In the genomic region with DNA sequence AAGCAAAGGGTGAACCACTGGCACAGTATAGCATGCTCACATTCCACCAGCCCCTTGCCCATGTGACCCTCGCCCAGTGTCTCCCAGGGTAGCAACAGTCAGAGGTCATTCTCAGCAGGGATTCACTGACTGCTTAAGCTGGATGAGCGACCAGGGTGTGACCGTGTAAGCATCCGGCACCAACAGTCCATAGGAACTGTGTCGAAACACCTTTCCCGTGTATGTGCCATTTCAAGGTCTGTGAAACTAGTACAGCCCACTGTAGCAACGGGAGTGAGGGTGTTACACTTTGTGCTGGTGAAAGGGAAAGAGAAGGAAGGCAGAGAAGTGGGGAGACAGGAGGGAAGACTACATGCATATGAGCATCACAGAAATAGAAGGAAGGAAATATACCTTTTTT, we compare ENCODE assay signal across 3 cellular contexts.
TF ChIP-seq lines count a peak whose summit lies in the region.

No MANE protein-coding gene starts in this region.

TF ChIP-seq in A549, 52 proteins besides CTCF, POLR2A, EP300 and RAD21 (continues in another document):
- TF ChIP-seq CHD4 (IDR thresholded peaks at IDR 0.05; ENCODE audit: borderline replicate concordance) (no peak), TFCP2L1 (CRISPR knock-in tag; IDR thresholded peaks at IDR 0.05) (no peak), CHD2 (IDR thresholded peaks at IDR 0.05; ENCODE audit: low read length, partially characterized antibody) (no peak), HEYL (CRISPR knock-in tag; IDR thresholded peaks at IDR 0.05) (no peak), BCL3 (IDR thresholded peaks at IDR 0.05) (no peak), BHLHE40 (IDR thresholded peaks at IDR 0.05; ENCODE audit: low read depth, low read length) (no peak), SREBF2 (IDR thresholded peaks at IDR 0.05) (no peak), NPAS2 (CRISPR knock-in tag; IDR thresholded peaks at IDR 0.05; ENCODE audit: borderline replicate concordance) (no peak), EHMT2 (IDR thresholded peaks at IDR 0.05; ENCODE audit: low read depth) (no peak), HOXB13 (CRISPR knock-in tag; IDR thresholded peaks at IDR 0.05; ENCODE audit: low read depth) (no peak), FOSL2 (IDR thresholded peaks at IDR 0.05) (no peak), FOSL2 (CRISPR knock-in tag; IDR thresholded peaks at IDR 0.05) (no peak), NFE2L2 (conservative IDR thresholded peaks at IDR 0.05; ENCODE audit: low read length) (no peak), POLR2AphosphoS2 (conservative IDR thresholded peaks at IDR 0.05; ENCODE audit: low read length) (no peak)
- TF ChIP-seq, protein P1, sequence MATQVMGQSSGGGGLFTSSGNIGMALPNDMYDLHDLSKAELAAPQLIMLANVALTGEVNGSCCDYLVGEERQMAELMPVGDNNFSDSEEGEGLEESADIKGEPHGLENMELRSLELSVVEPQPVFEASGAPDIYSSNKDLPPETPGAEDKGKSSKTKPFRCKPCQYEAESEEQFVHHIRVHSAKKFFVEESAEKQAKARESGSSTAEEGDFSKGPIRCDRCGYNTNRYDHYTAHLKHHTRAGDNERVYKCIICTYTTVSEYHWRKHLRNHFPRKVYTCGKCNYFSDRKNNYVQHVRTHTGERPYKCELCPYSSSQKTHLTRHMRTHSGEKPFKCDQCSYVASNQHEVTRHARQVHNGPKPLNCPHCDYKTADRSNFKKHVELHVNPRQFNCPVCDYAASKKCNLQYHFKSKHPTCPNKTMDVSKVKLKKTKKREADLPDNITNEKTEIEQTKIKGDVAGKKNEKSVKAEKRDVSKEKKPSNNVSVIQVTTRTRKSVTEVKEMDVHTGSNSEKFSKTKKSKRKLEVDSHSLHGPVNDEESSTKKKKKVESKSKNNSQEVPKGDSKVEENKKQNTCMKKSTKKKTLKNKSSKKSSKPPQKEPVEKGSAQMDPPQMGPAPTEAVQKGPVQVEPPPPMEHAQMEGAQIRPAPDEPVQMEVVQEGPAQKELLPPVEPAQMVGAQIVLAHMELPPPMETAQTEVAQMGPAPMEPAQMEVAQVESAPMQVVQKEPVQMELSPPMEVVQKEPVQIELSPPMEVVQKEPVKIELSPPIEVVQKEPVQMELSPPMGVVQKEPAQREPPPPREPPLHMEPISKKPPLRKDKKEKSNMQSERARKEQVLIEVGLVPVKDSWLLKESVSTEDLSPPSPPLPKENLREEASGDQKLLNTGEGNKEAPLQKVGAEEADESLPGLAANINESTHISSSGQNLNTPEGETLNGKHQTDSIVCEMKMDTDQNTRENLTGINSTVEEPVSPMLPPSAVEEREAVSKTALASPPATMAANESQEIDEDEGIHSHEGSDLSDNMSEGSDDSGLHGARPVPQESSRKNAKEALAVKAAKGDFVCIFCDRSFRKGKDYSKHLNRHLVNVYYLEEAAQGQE (IDR thresholded peaks at IDR 0.05), result no peak
- TF ChIP-seq, protein P2, sequence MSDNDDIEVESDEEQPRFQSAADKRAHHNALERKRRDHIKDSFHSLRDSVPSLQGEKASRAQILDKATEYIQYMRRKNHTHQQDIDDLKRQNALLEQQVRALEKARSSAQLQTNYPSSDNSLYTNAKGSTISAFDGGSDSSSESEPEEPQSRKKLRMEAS (IDR thresholded peaks at IDR 0.05), result no peak

TF ChIP-seq in HCT116, 20 proteins besides CTCF, POLR2A, EP300 and RAD21:
- TF ChIP-seq JUND (IDR thresholded peaks at IDR 0.05) (no peak), ZFX (IDR thresholded peaks at IDR 0.05) (no peak), ZNF274 (IDR thresholded peaks at IDR 0.05; ENCODE audit: low read depth, low read length) (no peak), SRF (IDR thresholded peaks at IDR 0.05; ENCODE audit: low read depth) (no peak), CBX3 (IDR thresholded peaks at IDR 0.05; ENCODE audit: low read depth) (no peak), POLR2AphosphoS5 (IDR thresholded peaks at IDR 0.05; ENCODE audit: low read depth, low read length) (no peak), CEBPB (IDR thresholded peaks at IDR 0.05; ENCODE audit: low read depth) (no peak)
- TF ChIP-seq, protein P3, sequence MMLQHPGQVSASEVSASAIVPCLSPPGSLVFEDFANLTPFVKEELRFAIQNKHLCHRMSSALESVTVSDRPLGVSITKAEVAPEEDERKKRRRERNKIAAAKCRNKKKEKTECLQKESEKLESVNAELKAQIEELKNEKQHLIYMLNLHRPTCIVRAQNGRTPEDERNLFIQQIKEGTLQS (IDR thresholded peaks at IDR 0.05), result no peak
- TF ChIP-seq, protein P1 (IDR thresholded peaks at IDR 0.05; ENCODE audit: low read depth), result no peak

TF ChIP-seq in K562, 482 proteins besides CTCF, POLR2A, EP300 and RAD21:
- no peak for TF ChIP-seq ZBTB40 (IDR thresholded peaks at IDR 0.05)
- peak; percentile 21; the same call in 1 of the 2 replicates for TF ChIP-seq ZBTB40 (CRISPR knock-in tag; IDR thresholded peaks at IDR 0.05)
- TF ChIP-seq TCF7 (IDR thresholded peaks at IDR 0.05; ENCODE audit: borderline replicate concordance), result no peak
- no peak for TF ChIP-seq CREM (IDR thresholded peaks at IDR 0.05; ENCODE audit: low read depth)
